Comparison of ENCODE assay signal across 8 cellular contexts in genomic region chrX:124606724-124607123, GRCh38.
"Had no signal": no experiment of that assay in that cellular context is flagged by ENCODE, and none has a peak within 500 bp of the region (broad histone marks: within the 10 kb centered on the region; RNA-seq: fewer than 3 reads in every experiment).

No MANE protein-coding gene starts in this region.

- H3K9me3 Mint-ChIP-seq: IgD-negative memory B cell had no signal

- H3K27ac ChIP-seq: HL-60 had no signal

- DNase-seq: IMR-90, KBM-7, KG1 had no signal

- H3K36me3 Mint-ChIP-seq: IgD-negative memory B cell had no signal

- H3K4me3 Mint-ChIP-seq: IgD-negative memory B cell had no signal

- H3K27me3 Mint-ChIP-seq: IgD-negative memory B cell had no signal

- H3K4me1 Mint-ChIP-seq: IgD-negative memory B cell had no signal

- H3K4me3 ChIP-seq: K562 had no signal

- FAIRE-seq: HepG2, HTR-8/SVneo, K562 had no signal

- H3K27ac Mint-ChIP-seq: IgD-negative memory B cell had no signal
